Comparison of ENCODE assay signal across 8 cellular contexts in the genomic region with DNA sequence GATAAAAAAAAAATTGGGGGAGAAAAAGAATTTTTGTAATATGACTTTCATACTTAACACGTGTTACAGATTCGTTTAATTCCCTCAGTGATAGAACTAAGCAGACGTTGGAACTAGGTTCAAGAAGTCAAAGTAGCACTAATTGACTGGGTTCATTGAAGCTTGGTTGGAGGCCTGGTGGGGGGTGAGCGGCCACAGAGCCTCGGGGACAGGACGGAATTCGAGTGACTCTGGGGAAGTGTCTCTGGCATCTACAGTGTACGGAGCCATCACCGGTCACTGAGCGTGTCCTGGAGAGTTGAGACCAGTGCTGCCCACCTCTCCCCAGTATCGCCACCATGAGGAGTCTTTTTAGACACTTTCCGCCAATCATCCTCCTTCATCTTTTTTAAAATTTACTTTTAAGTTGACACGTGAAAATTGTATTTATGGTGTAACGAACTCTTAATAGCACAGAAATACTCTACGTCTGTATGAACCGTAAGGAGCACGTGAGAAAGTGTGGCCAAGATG. TPM values are rescaled to one million over a fixed set of nuclear protein-coding genes. Genes with fewer than 3 reads are reported as not detected.
A peak's percentile ranks its signal among the peaks of the same experiment; 100 is the strongest.
DNase-seq lines count a peak whose midpoint lies in the region; TF ChIP-seq lines count a peak whose summit lies in the region.

No MANE protein-coding gene starts in this region.

- H3K27ac Mint-ChIP-seq in nephron = peak overlapping the region in 1 of 3 experiments; percentile 7

- H3K4me2 ChIP-seq in Karpas-422 (ENCODE audit: low read depth, low read length, poor library complexity, severe bottlenecking) = peak overlapping the region; percentile 82

- H3K27me3 Mint-ChIP-seq in nephron (ENCODE audit: low read depth) = no peaks in the 10 kb centered on the region

- H3K4me3 ChIP-seq in BJ (ENCODE audit: low read depth, low read length) (peak overlapping the region; percentile 81), Karpas-422 (ENCODE audit: low read length) (peak overlapping the region; percentile 87), choroid plexus epithelial cell (ENCODE audit: low read depth, low read length) (peak overlapping the region; percentile 84)

- H3K27me3 ChIP-seq in BJ (ENCODE audit: control insufficient read depth, insufficient read depth, low read length) (no peaks in the 10 kb centered on the region), Karpas-422 (ENCODE audit: low read length) (no peaks in the 10 kb centered on the region)

- peaks cover 9% of the 10 kb centered on the region; the same call in 1 of the 2 replicates for H4K20me1 ChIP-seq in Karpas-422 (ENCODE audit: insufficient read depth, low read depth, low read length)

- H3K9ac ChIP-seq in Karpas-422 (ENCODE audit: low read length) = peak overlapping the region; percentile 87

- H3K9me3 Mint-ChIP-seq in nephron = no peaks in the 10 kb centered on the region

- peaks cover 55% of the 10 kb centered on the region for H3K4me1 Mint-ChIP-seq in nephron

- peaks cover 35% of the 10 kb centered on the region for H3K4me1 ChIP-seq in Karpas-422 (ENCODE audit: low read length)

- peaks cover 7% of the 10 kb centered on the region for H3K36me3 Mint-ChIP-seq in nephron (ENCODE audit: low read depth)

- H3K9me3 ChIP-seq in Karpas-422 (ENCODE audit: low read length) = no peaks in the 10 kb centered on the region

- peaks cover 2% of the 10 kb centered on the region; the same call in 1 of the 2 replicates for H3K36me3 ChIP-seq in BJ (ENCODE audit: control insufficient read depth, insufficient read depth, low read length)
- no peaks in the 10 kb centered on the region for H3K36me3 ChIP-seq in Karpas-422 (ENCODE audit: insufficient read depth, low read length)

- POLR2A ChIA-PET in BJ (lab: Charles Lee) = no interaction called here

- no peak overlapping the region for H2AFZ ChIP-seq in Karpas-422 (ENCODE audit: low read length)

- TF ChIP-seq CTCF in BJ (IDR thresholded peaks at IDR 0.05; ENCODE audit: insufficient read depth, low read depth, low read length) = no peak
- no peak for TF ChIP-seq CTCF in choroid plexus epithelial cell (conservative IDR thresholded peaks at IDR 0.05; ENCODE audit: low read depth, low read length)
- TF ChIP-seq CTCF in nephron (IDR thresholded peaks at IDR 0.05; ENCODE audit: unreplicated experiment in 3 of 3) = no peak

- H3K27ac ChIP-seq in Karpas-422 (ENCODE audit: low read length) = peak overlapping the region; percentile 36; the same call in 1 of the 2 replicates

- no peak for DNase-seq in BJ (ENCODE audit: low read depth)
- DNase-seq in Karpas-422 = no peak
- no peak for DNase-seq in choroid plexus epithelial cell (ENCODE audit: low read depth)
- DNase-seq in NCI-H1694 (lab: John Stamatoyannopoulos, UW) = no peak
- DNase-seq in H4 (ENCODE audit: low spot score) = no peak
- DNase-seq in amniotic stem cell (lab: John Stamatoyannopoulos, UW) = no peak
- no peak for DNase-seq in AG08396 (ENCODE audit: low spot score)

- no peaks in the 10 kb centered on the region for H3K9me2 ChIP-seq in Karpas-422 (replicated peaks; ENCODE audit: insufficient read depth, low read length)

- CTCF ChIA-PET in BJ (lab: Yijun Ruan, JAX) = no interaction called here

- H3K79me2 ChIP-seq in Karpas-422 (ENCODE audit: low read length) = peaks cover 90% of the 10 kb centered on the region

- peak overlapping the region; percentile 82 to 85 (median 83) for H3K4me3 Mint-ChIP-seq in nephron

RNA-seq across cellular contexts. Expression of gene ZFYVE21, which starts 1.3 kb away (rescaled TPM):
- 77.6 and 84.0 TPM in 2 replicates for polyA plus RNA-seq in BJ (2011; rRNA removed)
- polyA minus RNA-seq in BJ (2011; rRNA and poly(A)+ RNA removed) = 19.3 and 26.3 TPM in 2 replicates
- 28.4 and 29.7 TPM in 2 replicates for total RNA-seq in Karpas-422 (2014; rRNA removed; shearing (Covaris generic); ENCODE audit: low replicate concordance)
- 17.2 and 31.6 TPM in 2 replicates for total RNA-seq in H4 (2014; rRNA removed; shearing (Covaris generic))

RNA-seq across cellular contexts. Expression of gene XRCC3, which starts 1.7 kb away (rescaled TPM):
- polyA plus RNA-seq in BJ (2011; rRNA removed) = 4.2 and 5.6 TPM in 2 replicates
- 2.4 and 2.7 TPM in 2 replicates for polyA minus RNA-seq in BJ (2011; rRNA and poly(A)+ RNA removed)
- total RNA-seq in Karpas-422 (2014; rRNA removed; shearing (Covaris generic); ENCODE audit: low replicate concordance) = 36.7 and 70.5 TPM in 2 replicates
- total RNA-seq in H4 (2014; rRNA removed; shearing (Covaris generic)) = 20.3 and 39.9 TPM in 2 replicates
